ENCODE assay signal across 23 cellular contexts in the genomic region with DNA sequence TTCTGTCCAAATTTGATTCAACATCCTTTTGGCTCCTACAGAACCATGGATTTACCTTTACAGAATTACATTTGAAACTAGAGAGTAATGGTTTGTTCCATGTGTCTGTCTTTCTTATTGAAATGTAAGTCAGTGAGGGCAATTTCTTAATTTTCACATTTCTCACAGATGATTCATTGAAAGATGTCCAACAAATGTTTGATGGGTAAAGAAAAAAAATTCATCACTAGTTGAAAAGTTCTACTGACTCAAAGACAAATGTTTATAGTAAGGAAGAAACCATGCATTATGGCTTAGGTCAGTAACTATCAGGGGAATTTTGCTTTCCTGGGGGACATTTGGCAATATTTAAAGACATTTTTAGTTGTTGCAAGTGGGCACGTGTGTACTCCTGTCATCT.
"Had no signal": no experiment of that assay in that cellular context is flagged by ENCODE, and none has a peak within 500 bp of the region (broad histone marks: within the 10 kb centered on the region; RNA-seq: fewer than 3 reads in every experiment).

No MANE protein-coding gene starts in this region.

- H3K4me1 Mint-ChIP-seq: activated CD4-positive, alpha-beta memory T cell treated with anti-CD3 and anti-CD28 coated beads, Interleukin-2, amount 10 ng/mL, durations not matched to agents 7 days and 5 days; activated CD4-positive, alpha-beta T cell treated with anti-CD3 and anti-CD28 coated beads, Interleukin-2, amount 10 ng/mL, durations not matched to agents 24 days and 14 days; activated CD8-positive, alpha-beta memory T cell treated with anti-CD3 and anti-CD28 coated beads, Interleukin-2, amount 10 ng/mL, durations not matched to agents 7 days and 5 days had no signal

- H3K4me3 ChIP-seq: coronary artery, gastrocnemius medialis, pancreas, psoas muscle, right atrium auricular region, tibial nerve had no signal

- H3K9me3 ChIP-seq: gastrocnemius medialis, neutrophil, pancreas, psoas muscle, right atrium auricular region, tibial nerve had no signal

- H3K27ac Mint-ChIP-seq: activated CD4-positive, alpha-beta memory T cell treated with anti-CD3 and anti-CD28 coated beads, Interleukin-2, amount 10 ng/mL, durations not matched to agents 7 days and 5 days; activated CD4-positive, alpha-beta T cell treated with anti-CD3 and anti-CD28 coated beads, Interleukin-2, amount 10 ng/mL, durations not matched to agents 24 days and 14 days; activated CD8-positive, alpha-beta memory T cell treated with anti-CD3 and anti-CD28 coated beads, Interleukin-2, amount 10 ng/mL, durations not matched to agents 7 days and 5 days; activated naive CD4-positive, alpha-beta T cell treated with anti-CD3 and anti-CD28 coated beads, Interleukin-2, amount 50 U/mL, for 72 hours; endodermal cell; natural killer cell treated with Interleukin-12 subunit alpha and Interleukin-12 subunit beta and Interleukin-15 and Interleukin-18, amount 100 ng/mL, for 72 hours; stimulated activated naive CD8-positive, alpha-beta T cell treated with anti-CD3 and anti-CD28 coated beads, Interleukin-15, Interleukin-2, amounts not matched to agents 100 ng/mL and 50 ng/mL, for 24 hours had no signal

- H3K4me3 Mint-ChIP-seq: activated CD4-positive, alpha-beta memory T cell treated with anti-CD3 and anti-CD28 coated beads, Interleukin-2, amount 10 ng/mL, durations not matched to agents 7 days and 5 days; activated CD4-positive, alpha-beta T cell treated with anti-CD3 and anti-CD28 coated beads, Interleukin-2, amount 10 ng/mL, durations not matched to agents 24 days and 14 days; activated CD8-positive, alpha-beta memory T cell treated with anti-CD3 and anti-CD28 coated beads, Interleukin-2, amount 10 ng/mL, durations not matched to agents 7 days and 5 days; endodermal cell; natural killer cell treated with Interleukin-12 subunit alpha and Interleukin-12 subunit beta and Interleukin-15 and Interleukin-18, amount 100 ng/mL, for 72 hours; stimulated activated naive CD8-positive, alpha-beta T cell treated with anti-CD3 and anti-CD28 coated beads, Interleukin-15, Interleukin-2, amounts not matched to agents 100 ng/mL and 50 ng/mL, for 24 hours had no signal

- H3K27ac ChIP-seq: coronary artery, epithelial cell of prostate, gastrocnemius medialis, neutrophil, pancreas, psoas muscle, right atrium auricular region, tibial nerve had no signal

- H3K36me3 Mint-ChIP-seq: activated CD8-positive, alpha-beta memory T cell treated with anti-CD3 and anti-CD28 coated beads, Interleukin-2, amount 10 ng/mL, durations not matched to agents 7 days and 5 days; activated naive CD4-positive, alpha-beta T cell treated with anti-CD3 and anti-CD28 coated beads, Interleukin-2, amount 50 U/mL, for 72 hours; natural killer cell treated with Interleukin-12 subunit alpha and Interleukin-12 subunit beta and Interleukin-15 and Interleukin-18, amount 100 ng/mL, for 72 hours had no signal

- ATAC-seq: activated CD4-positive, CD25-positive, alpha-beta regulatory T cell treated with anti-CD3 and anti-CD28 coated beads, Interleukin-2, amount 50 U/mL, for 24 hours; activated CD8-positive, alpha-beta memory T cell treated with anti-CD3 and anti-CD28 coated beads, Interleukin-2, amount 10 ng/mL, durations not matched to agents 7 days and 5 days; activated naive CD4-positive, alpha-beta T cell treated with anti-CD3 and anti-CD28 coated beads, Interleukin-2, amount 50 U/mL, for 72 hours; gastrocnemius medialis; left ventricle myocardium superior; natural killer cell treated with Interleukin-12 subunit alpha and Interleukin-12 subunit beta and Interleukin-15 and Interleukin-18, amount 100 ng/mL, for 72 hours; pancreas; psoas muscle had no signal

- H3K4me1 ChIP-seq: gastrocnemius medialis, pancreas, psoas muscle, right atrium auricular region had no signal

- H3K27me3 ChIP-seq: gastrocnemius medialis, neutrophil, pancreas, right atrium auricular region, tibial nerve had no signal

- H3K36me3 ChIP-seq: gastrocnemius medialis, neutrophil, pancreas, right atrium auricular region, tibial nerve had no signal

- DNase-seq: activated CD4-positive, alpha-beta memory T cell treated with anti-CD3 and anti-CD28 coated beads, Interleukin-2, amount 10 ng/mL, durations not matched to agents 7 days and 5 days; activated CD4-positive, alpha-beta T cell treated with anti-CD3 and anti-CD28 coated beads, Interleukin-2, amount 10 ng/mL, durations not matched to agents 24 days and 14 days; activated CD8-positive, alpha-beta memory T cell treated with anti-CD3 and anti-CD28 coated beads, Interleukin-2, amount 10 ng/mL, durations not matched to agents 7 days and 5 days; activated effector memory CD4-positive, alpha-beta T cell treated with anti-CD3 and anti-CD28 coated beads, Interleukin-2, amount 50 U/mL, for 16 hours; activated T-cell treated with anti-CD3 and anti-CD28 coated beads for 4 hours; endodermal cell; gastrocnemius medialis; head of caudate nucleus; hypothalamus; left ventricle myocardium superior; pancreas; psoas muscle; stimulated activated CD4-positive, alpha-beta T cell treated with anti-CD3 and anti-CD28 coated beads, Interleukin-12 subunit alpha, Interleukin-12 subunit beta, amount 100 ng/mL, for 4 hours; stimulated activated CD4-positive, alpha-beta T cell treated with anti-CD3 and anti-CD28 coated beads, Interleukin-4, amount 100 ng/mL, for 4 hours had no signal

- H3K9me3 Mint-ChIP-seq: activated CD4-positive, alpha-beta memory T cell treated with anti-CD3 and anti-CD28 coated beads, Interleukin-2, amount 10 ng/mL, durations not matched to agents 7 days and 5 days; activated CD4-positive, alpha-beta T cell treated with anti-CD3 and anti-CD28 coated beads, Interleukin-2, amount 10 ng/mL, durations not matched to agents 24 days and 14 days; activated naive CD4-positive, alpha-beta T cell treated with anti-CD3 and anti-CD28 coated beads, Interleukin-2, amount 50 U/mL, for 72 hours; endodermal cell; natural killer cell treated with Interleukin-12 subunit alpha and Interleukin-12 subunit beta and Interleukin-15 and Interleukin-18, amount 100 ng/mL, for 72 hours; stimulated activated naive CD8-positive, alpha-beta T cell treated with anti-CD3 and anti-CD28 coated beads, Interleukin-15, Interleukin-2, amounts not matched to agents 100 ng/mL and 50 ng/mL, for 24 hours had no signal
